Comparison of ENCODE assay signal across 2 cellular contexts in the genomic region with DNA sequence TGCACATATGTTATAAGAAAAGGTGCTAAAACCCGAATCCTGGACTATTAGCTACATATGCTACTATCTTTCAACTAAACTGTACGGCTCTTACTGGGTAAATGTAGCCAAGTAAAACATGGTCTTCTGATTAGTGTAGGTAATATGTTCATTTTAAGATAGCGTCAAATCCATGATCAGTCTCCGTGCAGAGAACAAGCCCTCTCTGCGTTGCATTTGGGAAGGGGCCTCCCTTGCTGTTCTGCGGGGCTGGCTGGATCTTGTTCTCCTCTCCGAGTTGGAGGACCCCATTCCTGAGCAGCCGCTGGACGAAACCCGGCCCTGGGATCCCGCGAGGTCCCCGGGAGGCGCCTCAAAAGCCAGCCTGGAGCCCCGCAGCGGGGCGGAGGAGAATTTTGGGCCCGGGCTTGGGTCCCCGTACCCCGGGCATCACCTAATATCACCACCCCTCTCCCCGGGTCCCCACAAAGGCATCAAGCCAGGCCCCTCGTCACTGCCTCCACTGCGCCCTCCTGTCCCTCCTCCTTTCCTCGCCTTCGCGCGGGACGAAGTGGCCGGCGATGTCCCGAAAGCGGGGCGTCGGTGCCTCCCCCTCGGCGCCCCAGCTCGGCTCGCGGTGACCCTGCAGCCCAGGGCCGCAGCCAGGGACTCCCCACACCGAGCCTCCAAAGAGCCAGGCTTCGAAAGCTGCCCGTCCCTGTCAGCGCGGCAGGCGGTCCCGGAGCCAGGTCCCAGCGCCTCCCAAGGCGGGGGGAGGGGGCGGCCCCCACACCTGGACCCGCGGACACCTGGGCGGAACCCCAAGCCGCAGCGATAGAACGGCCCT.
TF ChIP-seq lines count a peak whose summit lies in the region.

No MANE protein-coding gene starts in this region.

TF ChIP-seq in IMR-90, 13 proteins besides CTCF, POLR2A, EP300 and RAD21:
- TF ChIP-seq MAFK (IDR thresholded peaks at IDR 0.05; ENCODE audit: low read depth, low read length) (no peak), MXI1 (IDR thresholded peaks at IDR 0.05; ENCODE audit: borderline replicate concordance, low read depth, low read length) (no peak), SMC3 (IDR thresholded peaks at IDR 0.05; ENCODE audit: low read depth, low read length) (no peak)

TF ChIP-seq in endothelial cell of umbilical vein, 7 proteins besides CTCF, POLR2A, EP300 and RAD21:
- TF ChIP-seq FOS (IDR thresholded peaks at IDR 0.05; ENCODE audit: borderline replicate concordance, insufficient read depth, low read length) (no peak), POLR2AphosphoS5 (IDR thresholded peaks at IDR 0.05; ENCODE audit: insufficient read depth, low read depth, low read length) (no peak), JUN (IDR thresholded peaks at IDR 0.05; ENCODE audit: borderline replicate concordance, insufficient read depth, insufficient read length, low read depth) (no peak), MYC (IDR thresholded peaks at IDR 0.05; ENCODE audit: low read depth, low read length) (no peak), EZH2 (IDR thresholded peaks at IDR 0.05; ENCODE audit: borderline replicate concordance, low read depth, low read length, severe bottlenecking) (peak; percentile 67), GATA2 (IDR thresholded peaks at IDR 0.05; ENCODE audit: insufficient read depth, insufficient read length, low read depth, low read length) (no peak)
